1 cellular context compared by ENCODE assay signal in genomic region chr20:63362426-63363009, GRCh38.
TF ChIP-seq lines count a peak whose summit lies in the region.

No MANE protein-coding gene starts in this region.

TF ChIP-seq in liver, 16 proteins besides CTCF, POLR2A, EP300 and RAD21 (continued from another document):
- TF ChIP-seq, protein P1, sequence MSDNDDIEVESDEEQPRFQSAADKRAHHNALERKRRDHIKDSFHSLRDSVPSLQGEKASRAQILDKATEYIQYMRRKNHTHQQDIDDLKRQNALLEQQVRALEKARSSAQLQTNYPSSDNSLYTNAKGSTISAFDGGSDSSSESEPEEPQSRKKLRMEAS (IDR thresholded peaks at IDR 0.05), result no peak
- TF ChIP-seq SP1 (IDR thresholded peaks at IDR 0.05), result no peak
- TF ChIP-seq YY1 (IDR thresholded peaks at IDR 0.05), result no peak
TF ChIP-seq in liver: peak in this region for 0.
